In the genomic region with DNA sequence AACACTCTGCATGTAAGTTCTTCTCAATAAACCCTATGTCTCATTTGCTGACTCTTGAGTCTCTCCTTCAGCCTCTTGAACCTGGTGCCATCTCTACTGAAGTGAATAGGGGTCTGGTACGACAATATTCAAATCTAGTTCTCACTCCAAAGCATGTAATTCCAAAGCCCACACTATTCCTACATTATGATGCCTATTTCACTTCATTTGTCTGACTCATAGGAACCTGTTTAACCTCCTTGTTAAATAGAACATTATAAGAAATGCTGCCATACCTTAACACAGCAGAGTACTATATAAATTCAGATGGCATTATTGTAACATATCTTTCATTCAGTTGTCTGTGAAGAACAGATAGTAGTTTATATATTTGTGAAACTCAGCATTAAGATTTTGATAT, we compare ENCODE assay signal across 25 cellular contexts.
DNase-seq lines count a peak whose midpoint lies in the region; ATAC-seq and TF ChIP-seq lines count a peak whose summit lies in the region.
"Had no signal": no experiment of that assay in that cellular context is flagged by ENCODE, and none has a peak within 500 bp of the region (broad histone marks: within the 10 kb centered on the region; RNA-seq: fewer than 3 reads in every experiment).

No MANE protein-coding gene starts in this region.

- no peak for ATAC-seq in Right ventricle myocardium superior (ENCODE audit: poor library complexity)
- ATAC-seq: activated T-helper 17 cell treated with anti-CD3 and anti-CD28 coated beads, Interleukin-2, amount 50 U/mL, for 72 hours; body of pancreas; gastrocnemius medialis had no signal

- BruUV-seq in Caco-2 (replicated peaks; lab: Mats Ljungman, UMichigan): TSS peak; percentile 98

- 73 to 75% methylated on average over 1 of the region's 1 CpG for WGBS in esophagus squamous epithelium, 2 donors

- H3K4me3 Mint-ChIP-seq in Caco-2 (ENCODE audit: unreplicated experiment) (peak overlapping the region; percentile 59), osteocyte (ENCODE audit: unreplicated experiment) (no peak overlapping the region)
- H3K4me3 Mint-ChIP-seq: activated T-helper 17 cell treated with anti-CD3 and anti-CD28 coated beads, Interleukin-2, amount 50 U/mL, for 72 hours; IgD-negative memory B cell; memory B cell; neural crest cell had no signal

- H3K27ac Mint-ChIP-seq in Caco-2 (ENCODE audit: unreplicated experiment): peak overlapping the region; percentile 91
- H3K27ac Mint-ChIP-seq in osteocyte (ENCODE audit: unreplicated experiment): peak overlapping the region; percentile 69
- H3K27ac Mint-ChIP-seq: activated T-helper 17 cell treated with anti-CD3 and anti-CD28 coated beads, Interleukin-2, amount 50 U/mL, for 72 hours; IgD-negative memory B cell; memory B cell had no signal

- intact Hi-C loops in Caco-2 (cut with micrococcal nuclease; ENCODE audit: unreplicated experiment): loop anchor here (1.0 to 10.0 kb wide), 6 partner anchors 24 to 424 kb away; partner anchors contain the start of gene KL
- intact Hi-C loops in esophagus squamous epithelium (cut with DNase I): no loop called here
- intact Hi-C loops in Right ventricle myocardium superior (cut with DNase I): no loop called here

- no peak for TF ChIP-seq POLR2A in esophagus squamous epithelium (IDR thresholded peaks at IDR 0.05)

- H3K27me3 Mint-ChIP-seq in Caco-2 (ENCODE audit: insufficient read depth, unreplicated experiment) (no peaks in the 10 kb centered on the region), osteocyte (ENCODE audit: unreplicated experiment) (no peaks in the 10 kb centered on the region)
- H3K27me3 Mint-ChIP-seq: memory B cell had no signal

- H3K36me3 ChIP-seq in Caco-2 (ENCODE audit: control insufficient read depth, insufficient read depth, low read length) (no peaks in the 10 kb centered on the region), esophagus squamous epithelium (no peaks in the 10 kb centered on the region)
- H3K36me3 ChIP-seq: BLaER1 treated with 17β-estradiol and CSF1 and Interleukin-3, amounts not matched to agents 10 nM and 100 nM; gastrocnemius medialis; prostate gland; spleen; uterus had no signal

- DNase-seq in Caco-2 (no peak), SW480 (ENCODE audit: low spot score) (peak; percentile 13), esophagus squamous epithelium (lab: John Stamatoyannopoulos, UW) (no peak), osteocyte (ENCODE audit: extremely low spot score, unreplicated experiment) (no peak), AG08396 (ENCODE audit: low spot score) (no peak), Right ventricle myocardium superior (no peak), NCI-H82 (lab: John Stamatoyannopoulos, UW) (no peak)
- no peak for DNase-seq in stimulated activated CD8-positive, alpha-beta memory T cell treated with anti-CD3 and anti-CD28 coated beads, Interleukin-4, amount 100 ng/mL, for 48 hours
- DNase-seq: activated CD4-positive, alpha-beta T cell treated with anti-CD3 and anti-CD28 coated beads for 48 hours; body of pancreas; gastrocnemius medialis; MG63; NCI-H1436; NCI-H526; SHP77 treated with DMSO at 0.1 percent for 48 hours; spleen; stimulated activated CD4-positive, alpha-beta T cell treated with anti-CD3 and anti-CD28 coated beads, Interleukin-4, amount 100 ng/mL, for 24 hours; T-helper 1 cell; uterus had no signal

- POLR2A ChIA-PET in Caco-2 (lab: Charles Lee): interaction anchor here (1.1 to 1.5 kb wide), 3 partner anchors 67 to 325 kb away, joined by 4 to 8 read pairs (median 8); partner anchors contain the start of gene STARD13

- H3K36me3 Mint-ChIP-seq in Caco-2 (ENCODE audit: insufficient read depth, unreplicated experiment) (peaks cover 14% of the 10 kb centered on the region), osteocyte (ENCODE audit: unreplicated experiment) (peaks cover 17% of the 10 kb centered on the region)
- H3K36me3 Mint-ChIP-seq: IgD-negative memory B cell, memory B cell had no signal

- H3K27ac ChIP-seq in esophagus squamous epithelium: peak overlapping the region in 3 of 4 donors; percentile 49 to 66 (median 50)
- H3K27ac ChIP-seq: BLaER1 treated with 17β-estradiol and CSF1 and Interleukin-3, amounts not matched to agents 10 nM and 100 nM; gastrocnemius medialis; spleen had no signal

- H3K4me1 ChIP-seq in Caco-2 (peaks cover 53% of the 10 kb centered on the region), esophagus squamous epithelium (peaks cover 11 to 63% (median 16%) of the 10 kb centered on the region in 3 donors)
- H3K4me1 ChIP-seq: prostate gland had no signal

- CTCF ChIA-PET in Caco-2 (lab: Charles Lee): interaction anchor here (1.0 to 1.4 kb wide), 4 partner anchors 10 to 325 kb away, joined by 3 to 5 read pairs (median 4); no protein-coding TSS in a partner anchor

- H3K9me3 ChIP-seq in Caco-2 (no peaks in the 10 kb centered on the region), esophagus squamous epithelium (no peaks in the 10 kb centered on the region)
- H3K9me3 ChIP-seq: BLaER1 treated with 17β-estradiol and CSF1 and Interleukin-3, amounts not matched to agents 10 nM and 100 nM; body of pancreas; gastrocnemius medialis; MG63; prostate gland; spleen; uterus had no signal

- H3K4me1 Mint-ChIP-seq in Caco-2 (ENCODE audit: low read depth, unreplicated experiment) (peaks cover 49% of the 10 kb centered on the region), osteocyte (ENCODE audit: unreplicated experiment) (peaks cover 53% of the 10 kb centered on the region)
- H3K4me1 Mint-ChIP-seq: activated T-helper 17 cell treated with anti-CD3 and anti-CD28 coated beads, Interleukin-2, amount 50 U/mL, for 72 hours; IgD-negative memory B cell; memory B cell had no signal

- H3K27me3 ChIP-seq in Caco-2 (replicated peaks; ENCODE audit: control insufficient read depth, insufficient read depth, low read length): no peaks in the 10 kb centered on the region
- H3K27me3 ChIP-seq in esophagus squamous epithelium: no peaks in the 10 kb centered on the region
- H3K27me3 ChIP-seq: BLaER1 treated with 17β-estradiol and CSF1 and Interleukin-3, amounts not matched to agents 10 nM and 100 nM; body of pancreas; gastrocnemius medialis; MG63; spleen; uterus had no signal

- H3K9me3 Mint-ChIP-seq in Caco-2 (ENCODE audit: unreplicated experiment) (no peaks in the 10 kb centered on the region), osteocyte (ENCODE audit: unreplicated experiment) (no peaks in the 10 kb centered on the region)
- H3K9me3 Mint-ChIP-seq: activated T-helper 17 cell treated with anti-CD3 and anti-CD28 coated beads, Interleukin-2, amount 50 U/mL, for 72 hours; IgD-negative memory B cell; memory B cell; neural crest cell had no signal

- TF ChIP-seq CTCF in Caco-2 (IDR thresholded peaks at IDR 0.05; ENCODE audit: insufficient read depth in 1 of 2, low read depth in 1 of 2, low read length in 1 of 2, severe bottlenecking in 1 of 2, unreplicated experiment in 1 of 2) (no peak), esophagus squamous epithelium (IDR thresholded peaks at IDR 0.05) (no peak), osteocyte (IDR thresholded peaks at IDR 0.05) (no peak)

- peak overlapping the region; percentile 11; the same call in 1 of the 2 replicates for H3K4me3 ChIP-seq in Caco-2 (ENCODE audit: low read depth, low read length)
- H3K4me3 ChIP-seq in esophagus squamous epithelium: no peak overlapping the region
- H3K4me3 ChIP-seq: BLaER1 treated with 17β-estradiol and CSF1 and Interleukin-3, amounts not matched to agents 10 nM and 100 nM; body of pancreas; gastrocnemius medialis; MG63; prostate gland; spleen; uterus had no signal
